In genomic region chr17:60327870-60328362, GRCh38 we compare ENCODE assay signal across 9 cellular contexts.
"Had no signal": no experiment of that assay in that cellular context is flagged by ENCODE, and none has a peak within 500 bp of the region (broad histone marks: within the 10 kb centered on the region; RNA-seq: fewer than 3 reads in every experiment).

No MANE protein-coding gene starts in this region.

- H3K4me3 ChIP-seq: gastrocnemius medialis, mucosa of descending colon, suprapubic skin had no signal

- H3K27ac ChIP-seq: gastrocnemius medialis, suprapubic skin had no signal

- H3K27me3 ChIP-seq: gastrocnemius medialis, suprapubic skin had no signal

- DNase-seq: activated naive CD4-positive, alpha-beta T cell treated with Interleukin-2 at 50 U/mL for 16 hours; activated naive CD8-positive, alpha-beta T cell treated with anti-CD3 and anti-CD28 coated beads, Interleukin-2, amount 50 U/mL, for 24 hours; effector CD4-positive, alpha-beta T cell; gastrocnemius medialis; left colon; mucosa of descending colon; stimulated activated CD4-positive, alpha-beta T cell treated with anti-CD3 and anti-CD28 coated beads, Interleukin-12 subunit alpha, Interleukin-12 subunit beta, amount 100 ng/mL, for 4 hours; stimulated activated naive CD4-positive, alpha-beta T cell had no signal

- H3K9me3 ChIP-seq: gastrocnemius medialis, mucosa of descending colon, suprapubic skin had no signal
